Comparison of ENCODE assay signal across 8 cellular contexts in the genomic region with DNA sequence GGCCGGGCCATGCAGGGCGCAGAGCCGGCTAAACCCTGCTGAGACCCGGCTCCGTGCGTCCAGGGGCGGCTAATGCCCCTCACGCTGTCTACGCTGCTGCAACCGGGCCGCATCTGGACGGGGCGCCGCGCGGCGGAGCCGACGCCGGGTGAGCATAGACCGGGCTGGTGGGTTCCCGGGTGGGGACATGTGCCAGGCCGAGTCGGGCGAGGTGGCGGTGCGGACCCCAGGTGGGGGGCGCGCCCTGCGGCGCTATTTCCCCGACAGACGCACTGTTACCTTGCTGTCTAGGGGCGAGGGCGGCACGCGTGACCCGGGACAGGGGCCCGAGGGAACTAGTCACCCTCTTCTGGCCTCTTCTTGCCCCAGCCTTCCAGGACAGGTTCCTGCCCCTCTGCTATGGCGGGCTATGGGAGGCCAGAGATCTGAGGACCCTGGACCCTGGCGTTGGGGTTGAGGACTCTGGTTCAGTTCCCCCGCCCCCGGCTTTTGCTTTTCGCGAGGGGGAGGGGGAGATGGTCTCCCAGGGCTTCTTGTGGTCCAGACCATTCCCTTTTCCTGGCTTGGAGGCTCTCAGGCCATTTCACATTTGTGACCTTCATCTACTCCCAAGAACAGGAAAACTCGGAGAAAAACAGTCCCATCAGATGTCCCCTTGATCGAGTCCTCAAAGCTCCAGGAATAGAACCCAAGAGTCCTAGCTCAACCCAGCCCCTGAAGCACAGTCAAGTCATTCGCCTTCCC. TPM values are rescaled to one million over a fixed set of nuclear protein-coding genes. Genes with fewer than 3 reads are reported as not detected.
DNase-seq lines count a peak whose midpoint lies in the region; ATAC-seq and TF ChIP-seq lines count a peak whose summit lies in the region.

No MANE protein-coding gene starts in this region.

- H3K27ac Mint-ChIP-seq in activated naive CD8-positive, alpha-beta T cell treated with anti-CD3 and anti-CD28 coated beads, Interleukin-2, amount 10 ng/mL, durations not matched to agents 7 days and 5 days: peak overlapping the region; percentile 81
- peak overlapping the region; percentile 74 to 97 (median 89) for H3K27ac Mint-ChIP-seq in immature natural killer cell

- TF ChIP-seq CTCF in 22Rv1 (IDR thresholded peaks at IDR 0.05) (no peak), HL-60 (IDR thresholded peaks at IDR 0.05; ENCODE audit: insufficient read depth, low read length) (no peak)

- no peaks in the 10 kb centered on the region for H3K9me3 Mint-ChIP-seq in activated naive CD8-positive, alpha-beta T cell treated with anti-CD3 and anti-CD28 coated beads, Interleukin-2, amount 10 ng/mL, durations not matched to agents 7 days and 5 days
- no peaks in the 10 kb centered on the region for H3K9me3 Mint-ChIP-seq in immature natural killer cell

- H3K27me3 ChIP-seq in HL-60 (ENCODE audit: insufficient read depth, poor library complexity, severe bottlenecking): no peaks in the 10 kb centered on the region

- no peaks in the 10 kb centered on the region for H3K27me3 Mint-ChIP-seq in activated naive CD8-positive, alpha-beta T cell treated with anti-CD3 and anti-CD28 coated beads, Interleukin-2, amount 10 ng/mL, durations not matched to agents 7 days and 5 days
- H3K27me3 Mint-ChIP-seq in immature natural killer cell (ENCODE audit: low read depth in 3 of 3): peaks cover 2 to 4% (median 4%) of the 10 kb centered on the region in 3 donors

- peak overlapping the region; percentile 79 for H3K27ac ChIP-seq in 22Rv1
- H3K27ac ChIP-seq in HL-60 (replicated peaks): peak overlapping the region; percentile 35

- ATAC-seq in GM18907 (IDR thresholded peaks at IDR 0.05; ENCODE audit: unreplicated experiment) (peak; percentile 39), GM19397 (IDR thresholded peaks at IDR 0.05; ENCODE audit: unreplicated experiment) (no peak)
- ATAC-seq in activated naive CD8-positive, alpha-beta T cell treated with anti-CD3 and anti-CD28 coated beads, Interleukin-2, amount 10 ng/mL, durations not matched to agents 7 days and 5 days (ENCODE audit: low read depth): peak; percentile 58

- H3K36me3 Mint-ChIP-seq in activated naive CD8-positive, alpha-beta T cell treated with anti-CD3 and anti-CD28 coated beads, Interleukin-2, amount 10 ng/mL, durations not matched to agents 7 days and 5 days: no peaks in the 10 kb centered on the region
- peaks cover 0 to 17% (median 0%) of the 10 kb centered on the region in 3 donors for H3K36me3 Mint-ChIP-seq in immature natural killer cell

- POLR2A ChIA-PET in activated naive CD8-positive, alpha-beta T cell treated with anti-CD3 and anti-CD28 coated beads, Interleukin-2, amount 10 ng/mL, durations not matched to agents 7 days and 5 days (lab: Charles Lee): interaction anchor here (0.8 to 1.0 kb wide), 3 partner anchors 30 to 65 kb away, joined by 3 to 4 read pairs (median 4); partner anchors contain the start of genes GOLGA2, SWI5 and URM1

- H3K4me3 Mint-ChIP-seq in activated naive CD8-positive, alpha-beta T cell treated with anti-CD3 and anti-CD28 coated beads, Interleukin-2, amount 10 ng/mL, durations not matched to agents 7 days and 5 days: peak overlapping the region; percentile 92
- peak overlapping the region; percentile 88 to 100 (median 94) for H3K4me3 Mint-ChIP-seq in immature natural killer cell

- H3K4me1 Mint-ChIP-seq in activated naive CD8-positive, alpha-beta T cell treated with anti-CD3 and anti-CD28 coated beads, Interleukin-2, amount 10 ng/mL, durations not matched to agents 7 days and 5 days: peaks cover 4% of the 10 kb centered on the region
- peaks cover 8 to 12% of the 10 kb centered on the region in 2 donors for H3K4me1 Mint-ChIP-seq in immature natural killer cell

- peak overlapping the region; percentile 73 for H3K4me3 ChIP-seq in HL-60 (replicated peaks; ENCODE audit: insufficient read depth, low read length)

- DNase-seq in HL-60 (ENCODE audit: low read depth in 1 of 2, low spot score in 1 of 2) (peak in 1 of 2 experiments; percentile 10), immature natural killer cell (no peak), Kasumi-1 (lab: John Stamatoyannopoulos, UW) (no peak)
- no peak for DNase-seq in activated naive CD8-positive, alpha-beta T cell treated with anti-CD3 and anti-CD28 coated beads, Interleukin-2, amount 10 ng/mL, durations not matched to agents 7 days and 5 days
- DNase-seq in stimulated activated naive CD4-positive, alpha-beta T cell treated with Interleukin-2 at 50 U/mL for 16 hours (lab: John Stamatoyannopoulos, UW): peak; percentile 29

RNA-seq across cellular contexts. Expression of gene SLC27A4, which starts 0.5 kb away (rescaled TPM):
- 10 to 100 TPM; 13.6 to 13.9 TPM for total RNA-seq in activated naive CD8-positive, alpha-beta T cell treated with anti-CD3 and anti-CD28 coated beads, Interleukin-2, amount 10 ng/mL, durations not matched to agents 7 days and 5 days
- 10 to 100 TPM in 1 of 3 donors, 1 to 10 TPM in 2; 5.9 to 12.7 (median 7.4) TPM for polyA plus RNA-seq in immature natural killer cell

RNA-seq across cellular contexts. Expression of gene COQ4, which starts 18.2 kb away (rescaled TPM):
- total RNA-seq in activated naive CD8-positive, alpha-beta T cell treated with anti-CD3 and anti-CD28 coated beads, Interleukin-2, amount 10 ng/mL, durations not matched to agents 7 days and 5 days: 10 to 100 TPM; 34.9 to 35.1 TPM
- 10 to 100 TPM; 34.1 to 52.3 (median 44.1) TPM for polyA plus RNA-seq in immature natural killer cell

RNA-seq across cellular contexts. Expression of gene TRUB2, which starts 18.6 kb away (rescaled TPM):
- total RNA-seq in activated naive CD8-positive, alpha-beta T cell treated with anti-CD3 and anti-CD28 coated beads, Interleukin-2, amount 10 ng/mL, durations not matched to agents 7 days and 5 days: 10 to 100 TPM; 18.7 to 21.0 TPM
- 10 to 100 TPM; 19.9 to 32.0 (median 25.7) TPM for polyA plus RNA-seq in immature natural killer cell

RNA-seq across cellular contexts. Expression of gene URM1, which starts 30.3 kb away (rescaled TPM):
- 10 to 100 TPM; 60.7 to 63.4 TPM for total RNA-seq in activated naive CD8-positive, alpha-beta T cell treated with anti-CD3 and anti-CD28 coated beads, Interleukin-2, amount 10 ng/mL, durations not matched to agents 7 days and 5 days
- polyA plus RNA-seq in immature natural killer cell: 10 to 100 TPM; 52.6 to 70.1 (median 61.5) TPM
